In genomic region chr22:48605125-48605524, GRCh38 we compare ENCODE assay signal across 28 cellular contexts.
"Had no signal": no experiment of that assay in that cellular context is flagged by ENCODE, and none has a peak within 500 bp of the region (broad histone marks: within the 10 kb centered on the region; RNA-seq: fewer than 3 reads in every experiment).

No MANE protein-coding gene starts in this region.

- H3K9me3 ChIP-seq: adrenal gland, body of pancreas, esophagus muscularis mucosa, gastroesophageal sphincter had no signal

- H3K27me3 Mint-ChIP-seq: activated CD4-positive, alpha-beta memory T cell treated with anti-CD3 and anti-CD28 coated beads for 36 hours; activated CD4-positive, alpha-beta T cell treated with anti-CD3 and anti-CD28 coated beads for 36 hours; activated CD4-positive, alpha-beta T cell treated with anti-CD3 and anti-CD28 coated beads, Interleukin-2, amount 10 ng/mL, durations not matched to agents 24 days and 14 days; activated naive CD4-positive, alpha-beta T cell treated with anti-CD3 and anti-CD28 coated beads, Interleukin-2, amount 10 ng/mL, durations not matched to agents 7 days and 5 days; activated T-cell treated with anti-CD3 and anti-CD28 coated beads, Interleukin-2, amount 50 U/mL, for 24 hours; effector memory CD8-positive, alpha-beta T cell had no signal

- H3K27ac ChIP-seq: adrenal gland, body of pancreas, esophagus muscularis mucosa, foreskin keratinocyte, gastroesophageal sphincter, heart right ventricle had no signal

- H3K4me1 Mint-ChIP-seq: activated CD4-positive, alpha-beta T cell treated with anti-CD3 and anti-CD28 coated beads for 36 hours; activated CD4-positive, alpha-beta T cell treated with anti-CD3 and anti-CD28 coated beads, Interleukin-2, amount 10 ng/mL, durations not matched to agents 24 days and 14 days; activated naive CD4-positive, alpha-beta T cell treated with anti-CD3 and anti-CD28 coated beads, Interleukin-2, amount 10 ng/mL, durations not matched to agents 7 days and 5 days had no signal

- DNase-seq: activated CD4-positive, alpha-beta memory T cell treated with anti-CD3 and anti-CD28 coated beads for 36 hours; activated CD4-positive, alpha-beta T cell treated with anti-CD3 and anti-CD28 coated beads for 36 hours; activated CD4-positive, alpha-beta T cell treated with anti-CD3 and anti-CD28 coated beads, Interleukin-2, amount 10 ng/mL, durations not matched to agents 24 days and 14 days; activated CD4-positive, CD25-positive, alpha-beta regulatory T cell; activated CD4-positive, CD25-positive, alpha-beta regulatory T cell treated with anti-CD3 and anti-CD28 coated beads, Interleukin-2, amount 50 U/mL, for 72 hours; activated CD8-positive, alpha-beta memory T cell treated with anti-CD3 and anti-CD28 coated beads, Interleukin-2, amount 50 U/mL, for 48 hours; activated gamma-delta T cell; activated naive CD4-positive, alpha-beta T cell; activated naive CD4-positive, alpha-beta T cell treated with anti-CD3 and anti-CD28 coated beads, Interleukin-2, amount 10 ng/mL, durations not matched to agents 7 days and 5 days; activated T-cell treated with anti-CD3 and anti-CD28 coated beads for 4 hours; activated T-cell treated with anti-CD3 and anti-CD28 coated beads, Interleukin-2, amount 50 U/mL, for 24 hours; activated T-cell treated with anti-CD3 and anti-CD28 coated beads, Interleukin-2, amount 50 U/mL, for 72 hours; amygdala; aorta; cortex of kidney; dermis blood vessel endothelial cell; effector CD4-positive, alpha-beta T cell; effector memory CD8-positive, alpha-beta T cell; erythroblast; foreskin keratinocyte; heart right ventricle; T-helper 2 cell had no signal

- H3K4me3 Mint-ChIP-seq: activated CD4-positive, alpha-beta memory T cell treated with anti-CD3 and anti-CD28 coated beads for 36 hours; activated CD4-positive, alpha-beta T cell treated with anti-CD3 and anti-CD28 coated beads for 36 hours; activated CD4-positive, alpha-beta T cell treated with anti-CD3 and anti-CD28 coated beads, Interleukin-2, amount 10 ng/mL, durations not matched to agents 24 days and 14 days; activated naive CD4-positive, alpha-beta T cell treated with anti-CD3 and anti-CD28 coated beads, Interleukin-2, amount 10 ng/mL, durations not matched to agents 7 days and 5 days; activated T-cell treated with anti-CD3 and anti-CD28 coated beads, Interleukin-2, amount 50 U/mL, for 24 hours; activated T-cell treated with anti-CD3 and anti-CD28 coated beads, Interleukin-2, amount 50 U/mL, for 72 hours; effector memory CD8-positive, alpha-beta T cell had no signal

- FAIRE-seq: colon had no signal

- H3K4me1 ChIP-seq: adrenal gland, body of pancreas, esophagus muscularis mucosa, foreskin keratinocyte, gastroesophageal sphincter, heart right ventricle had no signal

- ATAC-seq: activated CD4-positive, alpha-beta T cell treated with anti-CD3 and anti-CD28 coated beads for 36 hours; activated naive CD4-positive, alpha-beta T cell treated with anti-CD3 and anti-CD28 coated beads, Interleukin-2, amount 50 U/mL, for 72 hours; activated T-cell treated with anti-CD3 and anti-CD28 coated beads, Interleukin-2, amount 50 U/mL, for 72 hours; body of pancreas; effector memory CD8-positive, alpha-beta T cell; foreskin keratinocyte; gastroesophageal sphincter; heart right ventricle had no signal

- H3K27me3 ChIP-seq: adrenal gland, body of pancreas, foreskin keratinocyte had no signal

- H3K27ac Mint-ChIP-seq: activated CD4-positive, alpha-beta memory T cell treated with anti-CD3 and anti-CD28 coated beads for 36 hours; activated CD4-positive, alpha-beta T cell treated with anti-CD3 and anti-CD28 coated beads for 36 hours; activated CD4-positive, alpha-beta T cell treated with anti-CD3 and anti-CD28 coated beads, Interleukin-2, amount 10 ng/mL, durations not matched to agents 24 days and 14 days; activated naive CD4-positive, alpha-beta T cell treated with anti-CD3 and anti-CD28 coated beads, Interleukin-2, amount 10 ng/mL, durations not matched to agents 7 days and 5 days; activated naive CD4-positive, alpha-beta T cell treated with anti-CD3 and anti-CD28 coated beads, Interleukin-2, amount 50 U/mL, for 72 hours; activated T-cell treated with anti-CD3 and anti-CD28 coated beads, Interleukin-2, amount 50 U/mL, for 24 hours; activated T-cell treated with anti-CD3 and anti-CD28 coated beads, Interleukin-2, amount 50 U/mL, for 72 hours; effector memory CD8-positive, alpha-beta T cell had no signal

- H3K4me3 ChIP-seq: adrenal gland, body of pancreas, esophagus muscularis mucosa, gastroesophageal sphincter, heart right ventricle had no signal

- H3K36me3 ChIP-seq: adrenal gland, esophagus muscularis mucosa, gastroesophageal sphincter, heart right ventricle had no signal

- H3K36me3 Mint-ChIP-seq: activated CD4-positive, alpha-beta memory T cell treated with anti-CD3 and anti-CD28 coated beads for 36 hours; activated naive CD4-positive, alpha-beta T cell treated with anti-CD3 and anti-CD28 coated beads, Interleukin-2, amount 10 ng/mL, durations not matched to agents 7 days and 5 days had no signal
